Comparison of ENCODE assay signal across 30 cellular contexts in the genomic region with DNA sequence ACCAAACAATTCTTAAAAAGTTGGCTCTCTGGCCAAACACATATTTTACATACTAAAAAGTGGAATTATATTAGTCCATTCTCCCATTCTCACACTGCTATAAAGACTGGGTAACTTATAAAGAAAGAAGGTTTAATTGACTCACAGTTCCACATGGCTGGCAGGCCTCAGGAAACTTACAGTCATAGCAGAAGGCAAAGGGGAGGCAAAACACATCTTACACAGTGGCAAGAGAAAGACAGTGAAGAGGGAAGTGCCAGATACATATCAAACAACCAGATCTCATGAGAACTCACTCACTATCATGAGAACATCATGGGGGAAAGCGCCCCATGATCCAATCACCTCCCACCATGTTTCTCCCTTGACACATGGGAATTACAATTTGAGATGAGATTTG. TPM values are rescaled to one million over a fixed set of nuclear protein-coding genes. Genes with fewer than 3 reads are reported as not detected.
"Had no signal": no experiment of that assay in that cellular context is flagged by ENCODE, and none has a peak within 500 bp of the region (broad histone marks: within the 10 kb centered on the region; RNA-seq: fewer than 3 reads in every experiment).

No MANE protein-coding gene starts in this region.

- H3K27ac ChIP-seq: ascending aorta, cardiac muscle cell, SJCRH30, SK-N-MC, VCaP had no signal

- H3K27me3 Mint-ChIP-seq: activated B cell treated with CpG ODN at 0.5 μM for 24 hours; activated CD4-positive, alpha-beta T cell treated with anti-CD3 and anti-CD28 coated beads, Interleukin-2, amount 10 ng/mL, durations not matched to agents 24 days and 14 days; activated CD8-positive, alpha-beta T cell treated with anti-CD3 and anti-CD28 coated beads for 36 hours; activated naive CD8-positive, alpha-beta T cell treated with anti-CD3 and anti-CD28 coated beads, Interleukin-2, amount 10 ng/mL, durations not matched to agents 7 days and 5 days had no signal

- H3K4me1 Mint-ChIP-seq: activated B cell treated with CpG ODN at 0.5 μM for 24 hours; activated CD4-positive, alpha-beta T cell treated with anti-CD3 and anti-CD28 coated beads, Interleukin-2, amount 10 ng/mL, durations not matched to agents 24 days and 14 days; activated naive CD8-positive, alpha-beta T cell treated with anti-CD3 and anti-CD28 coated beads, Interleukin-2, amount 10 ng/mL, durations not matched to agents 7 days and 5 days had no signal

- H3K27me3 ChIP-seq: ascending aorta, cardiac muscle cell, SJCRH30 had no signal

- FAIRE-seq: K562 had no signal

- H3K4me3 Mint-ChIP-seq: activated B cell treated with CpG ODN at 0.5 μM for 24 hours; activated CD4-positive, alpha-beta T cell treated with anti-CD3 and anti-CD28 coated beads, Interleukin-2, amount 10 ng/mL, durations not matched to agents 24 days and 14 days; activated CD8-positive, alpha-beta T cell treated with anti-CD3 and anti-CD28 coated beads for 36 hours; activated naive CD8-positive, alpha-beta T cell treated with anti-CD3 and anti-CD28 coated beads, Interleukin-2, amount 10 ng/mL, durations not matched to agents 7 days and 5 days; activated T-cell treated with anti-CD3 and anti-CD28 coated beads, Interleukin-2, amount 50 U/mL, for 72 hours; T-helper 1 cell treated with Interleukin-12 subunit alpha and Interleukin-12 subunit beta and Interleukin-4 antibody, amounts not matched to agents 30 μg/mL and 1 μg/mL, for 36 hours had no signal

- H3K36me3 ChIP-seq: ascending aorta, cardiac muscle cell, SJCRH30 had no signal

- DNase-seq: activated B cell treated with CpG ODN at 0.5 μM for 24 hours; activated CD4-positive, alpha-beta T cell treated with anti-CD3 and anti-CD28 coated beads, Interleukin-2, amount 10 ng/mL, durations not matched to agents 24 days and 14 days; activated CD4-positive, alpha-beta T cell treated with anti-CD3 and anti-CD28 coated beads, Interleukin-2, amount 50 U/mL, for 4 hours; activated CD4-positive, CD25-positive, alpha-beta regulatory T cell treated with anti-CD3 and anti-CD28 coated beads, Interleukin-2, amount 50 U/mL, for 72 hours; activated CD8-positive, alpha-beta T cell treated with anti-CD3 and anti-CD28 coated beads for 36 hours; activated gamma-delta T cell; activated naive CD4-positive, alpha-beta T cell treated with Interleukin-2 at 50 U/mL for 16 hours; activated naive CD8-positive, alpha-beta T cell treated with anti-CD3 and anti-CD28 coated beads, Interleukin-2, amount 10 ng/mL, durations not matched to agents 7 days and 5 days; activated T-cell treated with anti-CD3 and anti-CD28 coated beads, Interleukin-2, amount 50 U/mL, for 1 hour; activated T-cell treated with anti-CD3 and anti-CD28 coated beads, Interleukin-2, amount 50 U/mL, for 72 hours; amygdala; IMR-90; MV-4-11; NCI-H1092; NCI-H1436 treated with DMSO at 0.1 percent for 48 hours; NCI-H1694 treated with DMSO at 0.1 percent for 48 hours; NCI-H2029; NCI-H345; NCI-H524 treated with DMSO at 0.1 percent for 48 hours; PC-3; SHP77; SJCRH30 had no signal

- H3K27ac Mint-ChIP-seq: activated B cell treated with CpG ODN at 0.5 μM for 24 hours; activated CD4-positive, alpha-beta T cell treated with anti-CD3 and anti-CD28 coated beads, Interleukin-2, amount 10 ng/mL, durations not matched to agents 24 days and 14 days; activated CD8-positive, alpha-beta T cell treated with anti-CD3 and anti-CD28 coated beads for 36 hours; activated naive CD8-positive, alpha-beta T cell treated with anti-CD3 and anti-CD28 coated beads, Interleukin-2, amount 10 ng/mL, durations not matched to agents 7 days and 5 days; activated T-cell treated with anti-CD3 and anti-CD28 coated beads, Interleukin-2, amount 50 U/mL, for 72 hours; activated T-helper 2 cell treated with anti-CD3 and anti-CD28 coated beads, Interferon-gamma antibody, Interleukin-2, Interleukin-4, amounts not matched to agents 10 μg/mL and 5 μg/mL and 100 μg/mL, durations not matched to agents 14 hours and 24 hours and 36 hours; T-helper 1 cell treated with Interleukin-12 subunit alpha and Interleukin-12 subunit beta and Interleukin-4 antibody, amounts not matched to agents 30 μg/mL and 1 μg/mL, for 36 hours had no signal

- H3K4me3 ChIP-seq: ascending aorta, cardiac muscle cell, K562, SJCRH30, SK-N-MC had no signal

- ATAC-seq: activated CD8-positive, alpha-beta T cell treated with anti-CD3 and anti-CD28 coated beads for 36 hours; K562; PC-3 had no signal

- H3K4me1 ChIP-seq: ascending aorta, SJCRH30 had no signal

RNA-seq across cellular contexts. Expression of a gene that starts 42.6 kb away (rescaled TPM):
- total RNA-seq: activated B cell treated with CpG ODN at 0.5 μM for 24 hours, ascending aorta, cardiac muscle cell, IMR-90, K562, NCI-H460, SJCRH30 had no signal
- polyA plus RNA-seq: cardiac muscle cell, IMR-90 had no signal
